In the genomic region with DNA sequence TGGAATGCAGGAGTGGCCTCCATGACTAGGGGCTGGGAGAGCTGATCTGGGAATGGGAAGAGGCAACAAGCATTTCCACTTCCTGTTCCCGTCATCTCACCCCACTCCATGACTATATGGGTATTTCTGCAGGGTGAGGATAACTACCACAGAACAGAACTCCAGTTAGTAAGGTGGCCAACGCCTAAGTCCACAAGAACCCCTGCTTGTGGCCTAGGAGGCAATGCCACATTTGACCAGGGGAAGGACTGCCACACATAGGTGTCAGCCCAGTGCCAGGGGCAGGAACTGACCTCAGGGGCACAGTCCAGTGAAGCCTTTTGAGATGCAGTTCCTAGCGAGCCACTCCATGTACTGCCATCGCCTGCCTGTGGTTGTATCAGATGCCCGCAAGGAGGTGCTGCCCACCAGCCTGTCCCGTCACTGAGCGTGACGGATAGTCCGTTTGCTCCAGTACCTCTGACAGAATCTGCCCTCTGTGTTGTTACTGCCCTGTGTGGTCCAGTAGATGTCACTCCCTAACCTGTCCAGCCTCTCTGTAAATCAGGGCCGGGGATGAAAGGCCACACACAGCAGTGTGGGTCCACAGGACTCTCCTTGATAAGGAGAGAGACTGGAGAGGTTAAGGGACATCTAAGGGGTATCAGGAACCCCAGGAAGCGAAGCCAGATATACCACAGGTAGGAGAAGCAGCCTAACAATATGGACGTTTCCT, we compare ENCODE assay signal across 8 cellular contexts. TPM values are rescaled to one million over a fixed set of nuclear protein-coding genes. Genes with fewer than 3 reads are reported as not detected.
A peak's percentile ranks its signal among the peaks of the same experiment; 100 is the strongest.
DNase-seq lines count a peak whose midpoint lies in the region; ATAC-seq and TF ChIP-seq lines count a peak whose summit lies in the region.

No MANE protein-coding gene starts in this region.

- peaks cover 14% of the 10 kb centered on the region for H3K79me2 ChIP-seq in PC-3 (ENCODE audit: low read length)

- peaks cover 13% of the 10 kb centered on the region for H3K4me1 Mint-ChIP-seq in activated naive CD8-positive, alpha-beta T cell treated with anti-CD3 and anti-CD28 coated beads, Interleukin-2, amount 50 U/mL, for 24 hours

- TF ChIP-seq CTCF in PC-3 (conservative IDR thresholded peaks at IDR 0.05; ENCODE audit: low read depth, low read length) (peak; percentile 86), right atrium auricular region (IDR thresholded peaks at IDR 0.05) (peak; percentile 71 to 75), sigmoid colon (IDR thresholded peaks at IDR 0.05) (peak; percentile 54 to 68 (median 58))

- peak; percentile 61 for DNase-seq in D341Med (ENCODE audit: low spot score)
- DNase-seq in PC-3, result peak; percentile 83
- peak; percentile 56 for DNase-seq in activated naive CD8-positive, alpha-beta T cell treated with anti-CD3 and anti-CD28 coated beads, Interleukin-2, amount 50 U/mL, for 24 hours
- DNase-seq in right atrium auricular region (ENCODE audit: low spot score), result no peak
- peak; percentile 74 for DNase-seq in sigmoid colon
- DNase-seq in DMS79 treated with DMSO at 0.1 percent for 48 hours (lab: John Stamatoyannopoulos, UW), result no peak

- H3K9ac ChIP-seq in PC-3 (ENCODE audit: low read length), result no peak overlapping the region

- H3K4me1 ChIP-seq in PC-3 (ENCODE audit: insufficient read depth, low read length) (peaks cover 11% of the 10 kb centered on the region; the same call in 1 of the 2 replicates), right atrium auricular region (peaks cover 0 to 13% of the 10 kb centered on the region in 2 donors), sigmoid colon (peaks cover 0 to 22% (median 17%) of the 10 kb centered on the region in 4 donors)

- H4K20me1 ChIP-seq in PC-3 (ENCODE audit: low read length), result no peaks in the 10 kb centered on the region

- no peak overlapping the region for H3K4me3 ChIP-seq in PC-3 (ENCODE audit: low read length)
- no peak overlapping the region for H3K4me3 ChIP-seq in right atrium auricular region
- H3K4me3 ChIP-seq in sigmoid colon, result no peak overlapping the region

- H3K27ac ChIP-seq in PC-3 (ENCODE audit: low read length), result no peak overlapping the region
- no peak overlapping the region for H3K27ac ChIP-seq in right atrium auricular region
- H3K27ac ChIP-seq in sigmoid colon, result peak overlapping the region in 1 of 4 donors; percentile 15

- H3K4me2 ChIP-seq in PC-3 (ENCODE audit: low read length), result peak overlapping the region; percentile 61

- H3F3A ChIP-seq in PC-3 (ENCODE audit: low read length, unreplicated experiment), result no peaks in the 10 kb centered on the region

- H3K9me2 ChIP-seq in PC-3 (replicated peaks; ENCODE audit: low read length), result no peaks in the 10 kb centered on the region

- H3K9me3 ChIP-seq in PC-3 (ENCODE audit: low read length) (no peaks in the 10 kb centered on the region), right atrium auricular region (no peaks in the 10 kb centered on the region), sigmoid colon (no peaks in the 10 kb centered on the region)

- no peaks in the 10 kb centered on the region for H3K36me3 ChIP-seq in PC-3 (ENCODE audit: low read depth, low read length)
- no peaks in the 10 kb centered on the region for H3K36me3 ChIP-seq in right atrium auricular region
- no peaks in the 10 kb centered on the region for H3K36me3 ChIP-seq in sigmoid colon

- no peaks in the 10 kb centered on the region for H3K9me3 Mint-ChIP-seq in activated naive CD8-positive, alpha-beta T cell treated with anti-CD3 and anti-CD28 coated beads, Interleukin-2, amount 50 U/mL, for 24 hours

- H3K27me3 Mint-ChIP-seq in activated naive CD8-positive, alpha-beta T cell treated with anti-CD3 and anti-CD28 coated beads, Interleukin-2, amount 50 U/mL, for 24 hours, result peaks cover 5% of the 10 kb centered on the region

- H3K27me3 ChIP-seq in PC-3 (ENCODE audit: low read length) (no peaks in the 10 kb centered on the region), right atrium auricular region (no peaks in the 10 kb centered on the region), sigmoid colon (no peaks in the 10 kb centered on the region)

- BruUV-seq in PC-3 (replicated peaks; lab: Mats Ljungman, UMichigan), result no TSS peak

- intact Hi-C loops in PC-3 (cut with micrococcal nuclease), result loop anchor here (1.0 to 5.0 kb wide), 4 partner anchors 21 to 264 kb away; a partner anchor contains a TSS
- intact Hi-C loops in sigmoid colon (cut with DNase I), result loop anchor here (2.0 kb wide), 2 partner anchors 50 to 68 kb away; no protein-coding TSS in a partner anchor

- POLR2A ChIA-PET in PC-3 (lab: Charles Lee; ENCODE audit: unreplicated experiment), result no interaction called here

- H3K36me3 Mint-ChIP-seq in activated naive CD8-positive, alpha-beta T cell treated with anti-CD3 and anti-CD28 coated beads, Interleukin-2, amount 50 U/mL, for 24 hours (ENCODE audit: low read depth), result no peaks in the 10 kb centered on the region

- H3K4me3 Mint-ChIP-seq in activated naive CD8-positive, alpha-beta T cell treated with anti-CD3 and anti-CD28 coated beads, Interleukin-2, amount 50 U/mL, for 24 hours, result no peak overlapping the region

- no peak for TF ChIP-seq POLR2A in sigmoid colon (IDR thresholded peaks at IDR 0.05)

- CTCF ChIA-PET in PC-3 (lab: Charles Lee), result interaction anchor here (0.6 to 1.0 kb wide), 2 partner anchors 10 to 88 kb away, joined by 6 to 8 read pairs; no protein-coding TSS in a partner anchor

- peak; percentile 45 for ATAC-seq in HG03196 (IDR thresholded peaks at IDR 0.05; ENCODE audit: unreplicated experiment)
- ATAC-seq in PC-3, result peak; percentile 85
- ATAC-seq in activated naive CD8-positive, alpha-beta T cell treated with anti-CD3 and anti-CD28 coated beads, Interleukin-2, amount 50 U/mL, for 24 hours, result peak; percentile 72
- no peak for ATAC-seq in HG02623 (IDR thresholded peaks at IDR 0.05; ENCODE audit: unreplicated experiment)

- 15 to 29% methylated on average over 12 of the region's 12 CpGs for WGBS in sigmoid colon, 2 donors

- H2AFZ ChIP-seq in PC-3 (ENCODE audit: low read length), result peak overlapping the region; percentile 69

- TF ChIP-seq EP300 in sigmoid colon (IDR thresholded peaks at IDR 0.05), result no peak

- no peak overlapping the region for H3K27ac Mint-ChIP-seq in activated naive CD8-positive, alpha-beta T cell treated with anti-CD3 and anti-CD28 coated beads, Interleukin-2, amount 50 U/mL, for 24 hours

RNA-seq across cellular contexts. Expression of a gene that starts 3.5 kb away (rescaled TPM):
- total RNA-seq in PC-3 (2014; rRNA removed) (15.5 and 31.3 TPM in 2 replicates), right atrium auricular region (10 to 100 TPM; 24.1 to 25.9 TPM), sigmoid colon (10 to 100 TPM; 31.3 to 43.6 (median 37.8) TPM)
- 10 to 100 TPM; 10.7 to 12.9 (median 10.8) TPM for polyA plus RNA-seq in sigmoid colon

RNA-seq across cellular contexts. Expression of a gene that starts 12.2 kb away (rescaled TPM):
- not detected in 2 replicates for total RNA-seq in PC-3 (2014; rRNA removed)
- not detected for total RNA-seq in right atrium auricular region
- not detected for total RNA-seq in sigmoid colon
- polyA plus RNA-seq in sigmoid colon, result 10 to 100 TPM; 76.3 to 92.5 (median 77.0) TPM

RNA-seq across cellular contexts. Expression of a gene that starts 34.8 kb away (rescaled TPM):
- not detected in 2 replicates for total RNA-seq in PC-3 (2014; rRNA removed)
- total RNA-seq in right atrium auricular region, result 100 to 1,000 TPM in 1 of 2 donors, 10 to 100 TPM in 1; 83.3 to 183 TPM
- total RNA-seq in sigmoid colon, result 100 to 1,000 TPM in 1 of 4 donors, 10 to 100 TPM in 3; 29.1 to 102 (median 67.1) TPM
- 10 to 100 TPM in 1 of 3 donors, 1 to 10 TPM in 2; 1.8 to 10.2 (median 9.3) TPM for polyA plus RNA-seq in sigmoid colon

RNA-seq across cellular contexts. Expression of a gene that starts 43.3 kb away (rescaled TPM):
- total RNA-seq in PC-3 (2014; rRNA removed), result 53.0 and 53.8 TPM in 2 replicates
- total RNA-seq in right atrium auricular region, result 10 to 100 TPM; 48.8 to 52.8 TPM
- total RNA-seq in sigmoid colon, result 100 to 1,000 TPM in 3 of 4 donors, 10 to 100 TPM in 1; 95.7 to 116 (median 103) TPM
- 10 to 100 TPM; 60.3 to 75.7 (median 63.4) TPM for polyA plus RNA-seq in sigmoid colon

RNA-seq across cellular contexts. Expression of a gene that starts 43.6 kb away (rescaled TPM):
- total RNA-seq in PC-3 (2014; rRNA removed), result not detected in 2 replicates
- total RNA-seq in right atrium auricular region, result 1 to 10 TPM; 2.6 to 4.4 TPM
- not detected for total RNA-seq in sigmoid colon
- polyA plus RNA-seq in sigmoid colon, result under 1 TPM in 1 of 3 donors, not detected in 2; 0.03 TPM

Comparison
In these comparisons a context has a peak if more than half of its experiments do, and no peak if none do; other contexts are left out.
1. DNase-seq: peak in D341Med (single experiment), PC-3 (single experiment), activated naive CD8-positive, alpha-beta T cell treated with anti-CD3 and anti-CD28 coated beads, Interleukin-2, amount 50 U/mL, for 24 hours (single experiment) and sigmoid colon (single experiment); none in right atrium auricular region (single experiment) and DMS79 treated with DMSO at 0.1 percent for 48 hours (single experiment).
2. RNA of a gene that starts 34.8 kb away (total RNA-seq): 83.3 to 183 TPM in right atrium auricular region and 29.1 to 102 TPM in sigmoid colon; not detected in PC-3; every median in the first group is over 10 times any median in the second.
3. Peak in every context shown above with its lines, with median percentiles within 50 percentile points of each other: CTCF ChIP-seq.